1 cellular context compared by ENCODE assay signal in genomic region chr12:94753071-94753779, GRCh38.
TF ChIP-seq lines count a peak whose summit lies in the region.

No MANE protein-coding gene starts in this region.

TF ChIP-seq in GM23338, 12 proteins besides CTCF, POLR2A, EP300 and RAD21 (continued from another document):
- no peak for TF ChIP-seq ZNF462 (CRISPR knock-in tag; IDR thresholded peaks at IDR 0.05)
- TF ChIP-seq ZNF331 (CRISPR knock-in tag; IDR thresholded peaks at IDR 0.05; ENCODE audit: low read depth), result no peak
- TF ChIP-seq ZNF114 (CRISPR knock-in tag; IDR thresholded peaks at IDR 0.05), result no peak
- no peak for TF ChIP-seq POLR2AphosphoS5 (IDR thresholded peaks at IDR 0.05; ENCODE audit: low read depth)
- no peak for TF ChIP-seq REST (IDR thresholded peaks at IDR 0.05; ENCODE audit: unreplicated experiment)
- TF ChIP-seq JUNB (IDR thresholded peaks at IDR 0.05; ENCODE audit: unreplicated experiment), result no peak
